23 cellular contexts compared by ENCODE assay signal in the genomic region with DNA sequence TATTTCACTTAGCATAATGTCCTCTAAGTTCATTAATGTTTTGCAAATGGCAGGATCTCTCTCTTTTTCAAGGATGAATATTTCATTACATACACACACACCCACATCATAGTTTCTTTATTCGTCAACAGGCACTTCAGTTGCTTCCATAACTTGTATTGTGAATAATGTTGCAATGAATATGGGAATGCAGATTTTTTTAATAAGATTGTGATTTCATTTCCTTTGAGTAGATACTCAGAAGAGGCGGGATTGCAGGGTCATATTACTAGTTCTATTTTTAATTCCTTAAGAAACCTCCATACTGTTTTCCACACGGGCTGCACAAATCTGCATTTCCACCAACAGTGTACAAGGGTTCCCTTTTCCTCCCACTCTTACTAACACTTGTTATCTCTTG.
A peak's percentile ranks its signal among the peaks of the same experiment; 100 is the strongest.
DNase-seq lines count a peak whose midpoint lies in the region; ATAC-seq and TF ChIP-seq lines count a peak whose summit lies in the region.
"Had no signal": no experiment of that assay in that cellular context is flagged by ENCODE, and none has a peak within 500 bp of the region (broad histone marks: within the 10 kb centered on the region; RNA-seq: fewer than 3 reads in every experiment).

No MANE protein-coding gene starts in this region.

- ATAC-seq in CD4-positive, alpha-beta T cell (ENCODE audit: poor library complexity), result no peak
- ATAC-seq: heart left ventricle, K562, Panc1 had no signal

- no peak overlapping the region for H3K27ac Mint-ChIP-seq in CD4-positive, alpha-beta T cell
- H3K27ac Mint-ChIP-seq: activated CD4-positive, alpha-beta T cell treated with anti-CD3 and anti-CD28 coated beads, Interleukin-2, amount 10 ng/mL, durations not matched to agents 7 days and 5 days; activated naive CD8-positive, alpha-beta T cell treated with anti-CD3 and anti-CD28 coated beads, Interleukin-2, amount 10 ng/mL, durations not matched to agents 7 days and 5 days; activated T-helper 2 cell treated with anti-CD3 and anti-CD28 coated beads, Interferon-gamma antibody, Interleukin-2, Interleukin-4, amounts not matched to agents 10 μg/mL and 5 μg/mL and 100 μg/mL, durations not matched to agents 14 hours and 24 hours and 36 hours; CD14-positive monocyte; immature natural killer cell; neural progenitor cell had no signal

- no peaks in the 10 kb centered on the region for H3K4me1 Mint-ChIP-seq in CD4-positive, alpha-beta T cell (ENCODE audit: low read depth)
- H3K4me1 Mint-ChIP-seq: activated CD4-positive, alpha-beta T cell treated with anti-CD3 and anti-CD28 coated beads, Interleukin-2, amount 10 ng/mL, durations not matched to agents 7 days and 5 days; activated naive CD8-positive, alpha-beta T cell treated with anti-CD3 and anti-CD28 coated beads, Interleukin-2, amount 10 ng/mL, durations not matched to agents 7 days and 5 days; CD14-positive monocyte; immature natural killer cell; neural progenitor cell had no signal

- peak; percentile 33 for DNase-seq in AG04449 (ENCODE audit: low read depth, low spot score)
- DNase-seq in HS-5 (ENCODE audit: low read depth), result peak; percentile 72
- DNase-seq in cardiac fibroblast (ENCODE audit: low read depth in 2 of 2), result peak; percentile 64 to 83
- peak; percentile 59 to 71 for DNase-seq in foreskin fibroblast
- no peak for DNase-seq in RKO (ENCODE audit: low spot score)
- no peak for DNase-seq in NCI-H2171 (lab: John Stamatoyannopoulos, UW)
- DNase-seq in epidermal melanocyte (ENCODE audit: insufficient read length, low spot score), result no peak
- no peak for DNase-seq in CD4-positive, alpha-beta T cell
- DNase-seq: activated CD4-positive, alpha-beta T cell treated with anti-CD3 and anti-CD28 coated beads, Interleukin-2, amount 10 ng/mL, durations not matched to agents 7 days and 5 days; activated naive CD8-positive, alpha-beta T cell treated with anti-CD3 and anti-CD28 coated beads, Interleukin-2, amount 10 ng/mL, durations not matched to agents 7 days and 5 days; heart left ventricle; immature natural killer cell; MV-4-11; NCI-H2029; spleen; T-helper 2 cell had no signal

- no peaks in the 10 kb centered on the region for H3K27me3 ChIP-seq in CD4-positive, alpha-beta T cell (ENCODE audit: control insufficient read depth, insufficient read depth, low read length)
- H3K27me3 ChIP-seq: heart left ventricle, neural progenitor cell, SJSA1, spleen had no signal

- CTCF ChIA-PET in AG04449 (lab: Yijun Ruan, JAX), result no interaction called here
- CTCF ChIA-PET in CD4-positive, alpha-beta T cell (lab: Charles Lee), result no interaction called here

- H3K27me3 Mint-ChIP-seq in CD4-positive, alpha-beta T cell, result no peaks in the 10 kb centered on the region
- H3K27me3 Mint-ChIP-seq: activated CD4-positive, alpha-beta T cell treated with anti-CD3 and anti-CD28 coated beads, Interleukin-2, amount 10 ng/mL, durations not matched to agents 7 days and 5 days; activated naive CD8-positive, alpha-beta T cell treated with anti-CD3 and anti-CD28 coated beads, Interleukin-2, amount 10 ng/mL, durations not matched to agents 7 days and 5 days had no signal

- H3K36me3 Mint-ChIP-seq in CD4-positive, alpha-beta T cell (ENCODE audit: low read depth), result no peaks in the 10 kb centered on the region
- H3K36me3 Mint-ChIP-seq: activated naive CD8-positive, alpha-beta T cell treated with anti-CD3 and anti-CD28 coated beads, Interleukin-2, amount 10 ng/mL, durations not matched to agents 7 days and 5 days; CD14-positive monocyte; immature natural killer cell had no signal

- H3K27ac ChIP-seq in CD4-positive, alpha-beta T cell (ENCODE audit: low read depth, low read length), result no peak overlapping the region
- H3K27ac ChIP-seq: heart left ventricle, neural progenitor cell, SJSA1, spleen, VCaP had no signal

- H3K4me3 ChIP-seq in AG04449 (ENCODE audit: low read depth, low read length) (no peak overlapping the region), cardiac fibroblast (replicated peaks in 1 of 2; ENCODE audit: low read depth in 2 of 2, low read length in 2 of 2) (no peak overlapping the region), foreskin fibroblast (ENCODE audit: low read depth in 1 of 2, low read length in 2 of 2) (no peak overlapping the region)
- H3K4me3 ChIP-seq: heart left ventricle, K562, neural progenitor cell, SJSA1, spleen had no signal

- TF ChIP-seq CTCF in AG04449 (IDR thresholded peaks at IDR 0.05; ENCODE audit: insufficient read depth, low read length, missing control alignments) (no peak), cardiac fibroblast (IDR thresholded peaks at IDR 0.05; ENCODE audit: low read depth, low read length) (no peak), foreskin fibroblast (IDR thresholded peaks at IDR 0.05; ENCODE audit: low read depth, low read length) (no peak)
- no peak for TF ChIP-seq CTCF in CD4-positive, alpha-beta T cell (IDR thresholded peaks at IDR 0.05)

- H3K4me3 Mint-ChIP-seq in CD4-positive, alpha-beta T cell, result no peak overlapping the region
- H3K4me3 Mint-ChIP-seq: activated CD4-positive, alpha-beta T cell treated with anti-CD3 and anti-CD28 coated beads, Interleukin-2, amount 10 ng/mL, durations not matched to agents 7 days and 5 days; activated naive CD8-positive, alpha-beta T cell treated with anti-CD3 and anti-CD28 coated beads, Interleukin-2, amount 10 ng/mL, durations not matched to agents 7 days and 5 days; CD14-positive monocyte; immature natural killer cell; neural progenitor cell had no signal

- H3K9me3 ChIP-seq in CD4-positive, alpha-beta T cell (ENCODE audit: control insufficient read depth, low read length), result no peaks in the 10 kb centered on the region
- H3K9me3 ChIP-seq: heart left ventricle, SJSA1, spleen had no signal

- H3K9me3 Mint-ChIP-seq in CD4-positive, alpha-beta T cell, result no peaks in the 10 kb centered on the region
- H3K9me3 Mint-ChIP-seq: activated CD4-positive, alpha-beta T cell treated with anti-CD3 and anti-CD28 coated beads, Interleukin-2, amount 10 ng/mL, durations not matched to agents 7 days and 5 days; activated naive CD8-positive, alpha-beta T cell treated with anti-CD3 and anti-CD28 coated beads, Interleukin-2, amount 10 ng/mL, durations not matched to agents 7 days and 5 days; activated T-helper 2 cell treated with anti-CD3 and anti-CD28 coated beads, Interferon-gamma antibody, Interleukin-2, Interleukin-4, amounts not matched to agents 10 μg/mL and 5 μg/mL and 100 μg/mL, durations not matched to agents 14 hours and 24 hours and 36 hours; CD14-positive monocyte had no signal

- POLR2A ChIA-PET in AG04449 (lab: Yijun Ruan, JAX), result no interaction called here
- POLR2A ChIA-PET in CD4-positive, alpha-beta T cell (lab: Charles Lee), result no interaction called here

- intact Hi-C loops in CD4-positive, alpha-beta T cell (cut with DNase I, micrococcal nuclease), result no loop called here

Comparison
In these comparisons a context has a peak if more than half of its experiments do, and no peak if none do; other contexts are left out.
1. DNase-seq: peak in AG04449 (single experiment), HS-5 (single experiment), cardiac fibroblast (2 of 2) and foreskin fibroblast (2 of 2); none in RKO (single experiment), NCI-H2171 (single experiment), epidermal melanocyte (single experiment) and CD4-positive, alpha-beta T cell (0 of 10).